ENCODE assay signal across 8 cellular contexts in the genomic region with DNA sequence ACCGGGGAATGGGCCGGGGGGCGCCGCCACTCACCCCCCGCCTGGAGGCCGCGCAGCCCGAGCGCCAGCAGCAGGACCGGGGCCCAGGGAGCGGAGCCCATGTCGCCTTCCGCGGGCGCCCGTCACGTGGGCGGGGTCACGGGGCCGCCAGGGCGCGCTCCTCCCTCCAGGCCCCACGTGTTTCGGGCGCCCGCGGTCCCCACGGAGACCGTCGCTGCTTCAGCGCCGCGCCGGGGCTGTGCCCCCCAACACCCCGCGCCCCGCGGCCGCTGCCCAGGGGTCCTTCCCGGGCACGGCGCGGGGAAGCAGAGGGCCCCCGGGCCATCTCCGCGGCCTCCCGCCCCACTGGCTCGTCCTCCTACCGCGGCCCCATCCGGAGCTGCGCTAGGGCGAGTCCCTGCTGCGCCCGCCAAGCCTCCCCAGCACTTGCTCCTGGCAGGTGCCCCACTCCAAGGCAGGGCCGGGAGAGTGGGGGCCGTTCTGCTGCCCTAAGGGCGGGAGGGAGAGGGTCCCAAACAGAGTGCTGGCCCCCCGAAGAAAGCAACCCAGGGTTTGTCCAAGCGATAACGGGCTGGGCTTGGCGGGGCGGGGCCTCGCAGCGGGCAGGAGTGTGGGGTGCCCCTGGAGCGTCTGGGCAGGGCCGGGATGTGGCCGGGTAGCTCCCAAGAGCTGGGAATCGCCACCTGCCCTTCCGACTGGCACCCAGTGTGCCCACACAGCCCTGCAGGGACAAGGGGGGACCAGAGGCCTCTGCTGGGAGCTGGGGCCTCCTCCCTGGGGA. TPM values are rescaled to one million over a fixed set of nuclear protein-coding genes. Genes with fewer than 3 reads are reported as not detected.
DNase-seq lines count a peak whose midpoint lies in the region; TF ChIP-seq lines count a peak whose summit lies in the region.

Gene DPP7, minus strand, starts transcription at position 121 of the 781 bp plus-strand sequence. Its CDS starts 20 bp downstream, at position 101.

- H3K27me3 Mint-ChIP-seq in activated CD4-positive, alpha-beta T cell treated with anti-CD3 and anti-CD28 coated beads, Interleukin-2, amount 10 ng/mL, durations not matched to agents 24 days and 14 days, result no peaks in the 10 kb centered on the region

- H3K9me3 Mint-ChIP-seq in activated CD4-positive, alpha-beta T cell treated with anti-CD3 and anti-CD28 coated beads, Interleukin-2, amount 10 ng/mL, durations not matched to agents 24 days and 14 days, result no peaks in the 10 kb centered on the region

- peak; percentile 67 for TF ChIP-seq POLR2A in GM10847 (IDR thresholded peaks at IDR 0.05; ENCODE audit: extremely low read depth, insufficient read length)
- no peak for TF ChIP-seq POLR2A in lower leg skin (IDR thresholded peaks at IDR 0.05)

- H3K4me1 ChIP-seq in HAP-1, result peaks cover 9% of the 10 kb centered on the region; the same call in 1 of the 2 replicates

- WGBS in lower leg skin, 2 donors, result 3 to 9% methylated on average over 9 to 21 of the region's 70 CpGs

- H3K4me1 Mint-ChIP-seq in activated CD4-positive, alpha-beta T cell treated with anti-CD3 and anti-CD28 coated beads, Interleukin-2, amount 10 ng/mL, durations not matched to agents 24 days and 14 days, result peaks cover 8% of the 10 kb centered on the region

- peak within 1 kb of the TSS; percentile 78 for H3K27ac Mint-ChIP-seq in activated CD4-positive, alpha-beta T cell treated with anti-CD3 and anti-CD28 coated beads, Interleukin-2, amount 10 ng/mL, durations not matched to agents 24 days and 14 days

- in situ Hi-C loops in HAP-1 (cut with MboI; ENCODE audit: low sequenced_read_pairs), result no loop called here

- peak within 1 kb of the TSS; percentile 14 to 74 for H3K27ac ChIP-seq in coronary artery

- H3K4me3 Mint-ChIP-seq in activated CD4-positive, alpha-beta T cell treated with anti-CD3 and anti-CD28 coated beads, Interleukin-2, amount 10 ng/mL, durations not matched to agents 24 days and 14 days, result peak within 1 kb of the TSS; percentile 83

- H3K27me3 ChIP-seq in HAP-1 (ENCODE audit: low read depth), result no peaks in the 10 kb centered on the region

- peak; percentile 38 to 78 for DNase-seq in HAP-1 (ENCODE audit: low spot score in 2 of 2)
- peak; percentile 82 for DNase-seq in NCI-H2171 (lab: John Stamatoyannopoulos, UW)
- peak; percentile 96 for DNase-seq in activated CD4-positive, alpha-beta T cell treated with anti-CD3 and anti-CD28 coated beads, Interleukin-2, amount 10 ng/mL, durations not matched to agents 24 days and 14 days
- DNase-seq in coronary artery (ENCODE audit: low spot score), result no peak
- DNase-seq in lower leg skin (ENCODE audit: low spot score in 2 of 2), result peak; percentile 56 to 96
- peak; percentile 73 to 75 for DNase-seq in stimulated activated CD4-positive, alpha-beta T cell treated with anti-CD3 and anti-CD28 coated beads, Interleukin-4, amount 100 ng/mL, for 48 hours (ENCODE audit: low read depth in 2 of 2)
- no peak for DNase-seq in middle frontal gyrus (ENCODE audit: extremely low spot score, low spot score)

- TF ChIP-seq CTCF in coronary artery (IDR thresholded peaks at IDR 0.05) (no peak), lower leg skin (IDR thresholded peaks at IDR 0.05) (no peak)

- intact Hi-C loops in activated CD4-positive, alpha-beta T cell treated with anti-CD3 and anti-CD28 coated beads, Interleukin-2, amount 10 ng/mL, durations not matched to agents 24 days and 14 days (cut with micrococcal nuclease), result loop anchor here (1.0 to 2.0 kb wide), 3 partner anchors 14 to 28 kb away; partner anchors contain the start of gene MAN1B1
- intact Hi-C loops in lower leg skin (cut with DNase I; ENCODE audit: low total_unique reads), result loop anchor here (5.0 kb wide), 1 partner anchor 112 kb away; the partner anchor contains the start of genes CYSRT1 and RNF224

- H3K36me3 Mint-ChIP-seq in activated CD4-positive, alpha-beta T cell treated with anti-CD3 and anti-CD28 coated beads, Interleukin-2, amount 10 ng/mL, durations not matched to agents 24 days and 14 days (ENCODE audit: low read depth), result peaks cover 8% of the 10 kb centered on the region

- peaks cover 25% of the 10 kb centered on the region for H3K36me3 ChIP-seq in HAP-1 (replicated peaks)

- H3K9me3 ChIP-seq in HAP-1, result no peaks in the 10 kb centered on the region

- peak within 1 kb of the TSS; percentile 47 for H3K4me3 ChIP-seq in HAP-1
- peak within 1 kb of the TSS; percentile 93 for H3K4me3 ChIP-seq in coronary artery
- H3K4me3 ChIP-seq in lower leg skin (ENCODE audit: low read depth, poor library complexity, severe bottlenecking), result peak within 1 kb of the TSS; percentile 72

RNA-seq across cellular contexts. Expression of gene DPP7, which starts in this region (rescaled TPM):
- total RNA-seq in activated CD4-positive, alpha-beta T cell treated with anti-CD3 and anti-CD28 coated beads, Interleukin-2, amount 10 ng/mL, durations not matched to agents 24 days and 14 days, result 365 and 375 TPM in 2 replicates
- 100 to 1,000 TPM; 123 to 144 (median 138) TPM for total RNA-seq in lower leg skin

Comparison
In these comparisons a context has a peak if more than half of its experiments do, and no peak if none do; other contexts are left out.
1. DNase-seq: peak in HAP-1 (2 of 2), NCI-H2171 (single experiment), activated CD4-positive, alpha-beta T cell treated with anti-CD3 and anti-CD28 coated beads, Interleukin-2, amount 10 ng/mL, durations not matched to agents 24 days and 14 days (single experiment), lower leg skin (2 of 2) and stimulated activated CD4-positive, alpha-beta T cell treated with anti-CD3 and anti-CD28 coated beads, Interleukin-4, amount 100 ng/mL, for 48 hours (2 of 2); none in coronary artery (single experiment) and middle frontal gyrus (single experiment).
2. Peak in every context shown above with its lines, with median percentiles within 50 percentile points of each other: H3K4me3 ChIP-seq.